8 cellular contexts compared by ENCODE assay signal in genomic region chr1:18902523-18903312, GRCh38. TPM values are rescaled to one million over a fixed set of nuclear protein-coding genes. Genes with fewer than 3 reads are reported as not detected.
DNase-seq lines count a peak whose midpoint lies in the region; ATAC-seq and TF ChIP-seq lines count a peak whose summit lies in the region.

ALDH4A1 (minus strand) TSS chr1:18902555; CDS start chr1:18902523, 32 bp downstream.

- DNase-seq in NCI-H1694 (lab: John Stamatoyannopoulos, UW): peak; percentile 90
- peak; percentile 73 to 98 (median 91) for DNase-seq in T-helper 2 cell
- peak; percentile 63 to 99 (median 95) for DNase-seq in anterior cingulate cortex (lab: John Stamatoyannopoulos, UW)
- peak; percentile 98 for DNase-seq in left ventricle myocardium inferior
- DNase-seq in posterior vena cava (ENCODE audit: low spot score): peak; percentile 99
- DNase-seq in upper lobe of left lung: peak; percentile 95 to 97

- TF ChIP-seq CTCF in left ventricle myocardium inferior (IDR thresholded peaks at IDR 0.05; ENCODE audit: borderline replicate concordance): no peak
- TF ChIP-seq CTCF in upper lobe of left lung (IDR thresholded peaks at IDR 0.05): peak in 1 of 6 experiments; percentile 10

- H3K4me3 ChIP-seq in left ventricle myocardium inferior (peak within 1 kb of the TSS; percentile 96), upper lobe of left lung (peak within 1 kb of the TSS; percentile 68 to 95 (median 75))

- intact Hi-C loops in left ventricle myocardium inferior (cut with micrococcal nuclease) (loop anchor here (10.0 kb wide), 1 partner anchor 52 kb away; the partner anchor contains the start of gene IFFO2), posterior vena cava (cut with DNase I) (loop anchor here in 1 of 2 donors (10.0 kb wide), 1 partner anchor 172 kb away; no protein-coding TSS in a partner anchor)

- H3K9me3 ChIP-seq in left ventricle myocardium inferior (replicated peaks): no peaks in the 10 kb centered on the region
- H3K9me3 ChIP-seq in upper lobe of left lung: no peaks in the 10 kb centered on the region

- peaks cover 45% of the 10 kb centered on the region for H3K4me1 ChIP-seq in left ventricle myocardium inferior
- H3K4me1 ChIP-seq in upper lobe of left lung: peaks cover 24 to 34% (median 32%) of the 10 kb centered on the region in 4 donors

- H3K27me3 ChIP-seq in left ventricle myocardium inferior (ENCODE audit: low read depth) (no peaks in the 10 kb centered on the region), upper lobe of left lung (no peaks in the 10 kb centered on the region)

- H3K27ac ChIP-seq in left ventricle myocardium inferior (replicated peaks): peak within 1 kb of the TSS; percentile 94
- H3K27ac ChIP-seq in upper lobe of left lung: peak within 1 kb of the TSS; percentile 87 to 90 (median 88)

- H3K36me3 ChIP-seq in left ventricle myocardium inferior: peaks cover 2% of the 10 kb centered on the region
- peaks cover 0 to 4% (median 0%) of the 10 kb centered on the region in 4 donors for H3K36me3 ChIP-seq in upper lobe of left lung

- peak; percentile 94 for ATAC-seq in GM18498 (IDR thresholded peaks at IDR 0.05; ENCODE audit: unreplicated experiment)
- ATAC-seq in HG02885 (IDR thresholded peaks at IDR 0.05; ENCODE audit: poor library complexity, unreplicated experiment): peak; percentile 92
- ATAC-seq in upper lobe of left lung (ENCODE audit: low FRiP score in 2 of 2): peak; percentile 97 to 98

- no peak for TF ChIP-seq EP300 in upper lobe of left lung (IDR thresholded peaks at IDR 0.05)

- 0 to 1% methylated on average over 16 to 52 of the region's 56 CpGs for WGBS in upper lobe of left lung, 2 donors

- peak in 3 of 4 donors; percentile 40 to 64 (median 54) for TF ChIP-seq POLR2A in upper lobe of left lung (IDR thresholded peaks at IDR 0.05)

RNA-seq across cellular contexts. Expression of gene ALDH4A1, which starts in this region (rescaled TPM):
- total RNA-seq in left ventricle myocardium inferior: 35.9 TPM
- total RNA-seq in posterior vena cava: 10 to 100 TPM in 1 of 2 donors, 1 to 10 TPM in 1; 8.5 to 17.0 TPM
- 10 to 100 TPM in 5 of 6 donors, 1 to 10 TPM in 1; 5.7 to 13.4 (median 11.5) TPM for total RNA-seq in upper lobe of left lung

Comparison
In these comparisons a context has a peak if more than half of its experiments do, and no peak if none do; other contexts are left out.
1. Peak in every context shown above with its lines: DNase-seq, ATAC-seq, H3K4me3 ChIP-seq and H3K27ac ChIP-seq.